14 cellular contexts compared by ENCODE assay signal in the genomic region with DNA sequence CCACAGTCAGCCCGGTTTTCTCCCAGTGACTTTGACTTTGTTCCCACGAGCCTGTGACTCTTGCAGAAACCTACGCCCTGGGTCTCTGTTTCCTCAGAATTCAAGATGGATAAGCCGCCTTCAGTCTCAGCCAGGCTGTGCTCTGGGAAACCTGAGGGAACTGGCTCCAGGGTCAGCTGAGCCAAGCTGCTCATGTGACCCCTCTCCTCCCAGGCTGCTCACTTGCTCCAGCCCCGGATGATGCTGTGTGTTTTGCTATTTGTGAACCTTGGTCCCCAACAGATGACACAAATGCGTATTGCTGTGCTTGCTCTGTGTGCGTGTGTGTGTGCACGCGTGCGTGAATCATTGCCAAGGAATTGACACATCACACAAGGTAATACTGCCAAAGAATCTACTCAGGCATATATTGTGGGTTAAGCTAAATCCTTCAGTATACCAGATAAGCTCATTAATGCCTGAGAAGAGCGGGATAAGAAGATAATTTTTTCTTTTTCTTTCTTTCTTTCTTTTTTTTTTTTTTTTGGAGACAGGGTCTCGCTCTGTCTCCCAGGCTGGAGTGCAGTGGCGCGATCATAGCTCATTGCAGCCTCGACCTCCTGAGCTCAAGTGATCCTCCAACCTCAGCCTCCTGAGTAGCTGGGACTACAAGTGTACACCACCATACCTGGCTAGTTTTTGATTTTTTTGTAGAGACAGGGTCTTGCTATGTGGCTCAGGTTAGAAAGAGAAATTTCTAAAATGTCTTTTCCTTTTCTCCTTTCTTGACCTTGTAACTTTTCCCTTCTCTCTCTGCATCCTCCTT. TPM values are rescaled to one million over a fixed set of nuclear protein-coding genes. Genes with fewer than 3 reads are reported as not detected.
DNase-seq lines count a peak whose midpoint lies in the region; ATAC-seq and TF ChIP-seq lines count a peak whose summit lies in the region.
"Had no signal": no experiment of that assay in that cellular context is flagged by ENCODE, and none has a peak within 500 bp of the region (broad histone marks: within the 10 kb centered on the region; RNA-seq: fewer than 3 reads in every experiment).

No MANE protein-coding gene starts in this region.

- CTCF ChIA-PET in IMR-90 (lab: Yijun Ruan, JAX): interaction anchor here (0.6 to 1.2 kb wide), 3 partner anchors 13 to 141 kb away, joined by 3 to 5 read pairs (median 3); no protein-coding TSS in a partner anchor

- peaks cover 2% of the 10 kb centered on the region; the same call in 1 of the 2 replicates for H3K4me1 ChIP-seq in IMR-90 (ENCODE audit: control insufficient read depth, insufficient read depth, low read length)
- H3K4me1 ChIP-seq in mesenchymal stem cell (ENCODE audit: control insufficient read depth, insufficient read depth, low read depth, low read length): peaks cover 9% of the 10 kb centered on the region
- H3K4me1 ChIP-seq: uterus had no signal

- POLR2A ChIA-PET in IMR-90 (lab: Charles Lee; ENCODE audit: unreplicated experiment): no interaction called here

- dilution Hi-C loops in IMR-90 (cut with HindIII; ENCODE audit: low sequenced_read_pairs, unreplicated experiment): no loop called here

- H2BK15ac ChIP-seq in IMR-90 (ENCODE audit: low read depth, low read length) (peak overlapping the region; percentile 77; the same call in 2 of the 3 replicates), mesenchymal stem cell (ENCODE audit: low read depth, poor library complexity, severe bottlenecking) (no peak overlapping the region)

- no peak overlapping the region for H3K27ac ChIP-seq in IMR-90 (ENCODE audit: insufficient read depth, low read length)
- peak overlapping the region; percentile 93 for H3K27ac ChIP-seq in mesenchymal stem cell (ENCODE audit: low read length, poor library complexity, severe bottlenecking)
- H3K27ac ChIP-seq: BLaER1, KMS-11, uterus had no signal

- peak overlapping the region; percentile 36; the same call in 1 of the 2 replicates for H4K5ac ChIP-seq in IMR-90 (ENCODE audit: low read depth, low read length)

- no TSS peak for BruUV-seq in IMR-90 (replicated peaks; lab: Mats Ljungman, UMichigan)

- no peaks in the 10 kb centered on the region for H4K20me1 ChIP-seq in IMR-90 (ENCODE audit: insufficient read depth, low read length)
- H4K20me1 ChIP-seq: BLaER1 had no signal

- TF ChIP-seq POLR2A in IMR-90 (IDR thresholded peaks at IDR 0.05; ENCODE audit: low read depth, low read length): no peak

- in situ Hi-C loops in IMR-90 (cut with MboI; ENCODE audit: low sequenced_read_pairs): no loop called here

- H3K27me3 ChIP-seq in IMR-90 (ENCODE audit: control insufficient read depth, insufficient read depth, low read length) (no peaks in the 10 kb centered on the region), mesenchymal stem cell (ENCODE audit: control insufficient read depth in 1 of 2, insufficient read depth in 1 of 2, low read length in 2 of 2) (no peaks in the 10 kb centered on the region)
- H3K27me3 ChIP-seq: BLaER1, uterus had no signal

- no peak for TF ChIP-seq CTCF in IMR-90 (conservative IDR thresholded peaks at IDR 0.05; ENCODE audit: low read depth, low read length)
- no peak for TF ChIP-seq CTCF in chondrocyte (IDR thresholded peaks at IDR 0.05)

- H3K9me3 ChIP-seq in IMR-90 (ENCODE audit: control insufficient read depth, insufficient read depth, low read length) (no peaks in the 10 kb centered on the region), mesenchymal stem cell (ENCODE audit: control insufficient read depth, low read length) (no peaks in the 10 kb centered on the region)
- H3K9me3 ChIP-seq: BLaER1, uterus had no signal

- H4K8ac ChIP-seq in IMR-90 (ENCODE audit: low read depth in 2 of 2, low read length in 2 of 2) (peak overlapping the region; percentile 9 to 88), mesenchymal stem cell (ENCODE audit: low read length) (no peak overlapping the region)

- H3K36me3 Mint-ChIP-seq in chondrocyte (ENCODE audit: low read depth): no peaks in the 10 kb centered on the region

- H3K9me3 Mint-ChIP-seq in chondrocyte (ENCODE audit: low read depth): no peaks in the 10 kb centered on the region
- H3K9me3 Mint-ChIP-seq: T-helper 2 cell treated with Interferon-gamma antibody and Interleukin-4, amounts not matched to agents 5 μg/mL and 100 μg/mL, for 36 hours had no signal

- no peaks in the 10 kb centered on the region for H3K36me3 ChIP-seq in IMR-90 (ENCODE audit: control insufficient read depth, insufficient read depth, low read length)
- no peaks in the 10 kb centered on the region for H3K36me3 ChIP-seq in mesenchymal stem cell (ENCODE audit: control insufficient read depth in 1 of 2, insufficient read depth in 2 of 2, low read depth in 1 of 2, low read length in 2 of 2)
- H3K36me3 ChIP-seq: BLaER1, uterus had no signal

- H2BK12ac ChIP-seq in mesenchymal stem cell (ENCODE audit: low read length in 2 of 2): no peak overlapping the region

- H3K14ac ChIP-seq in IMR-90 (replicated peaks; ENCODE audit: low read depth, low read length): peak overlapping the region; percentile 79
- peak overlapping the region in 1 of 2 experiments; percentile 23 for H3K14ac ChIP-seq in mesenchymal stem cell (ENCODE audit: low read length in 2 of 2)

- H3K9ac ChIP-seq in IMR-90 (ENCODE audit: low read depth, low read length) (no peak overlapping the region), mesenchymal stem cell (ENCODE audit: low read length) (no peak overlapping the region)
- H3K9ac ChIP-seq: BLaER1, KMS-11 had no signal

- H3K27ac Mint-ChIP-seq in chondrocyte (ENCODE audit: unreplicated experiment): peak overlapping the region; percentile 91
- H3K27ac Mint-ChIP-seq: T-helper 2 cell treated with Interferon-gamma antibody and Interleukin-4, amounts not matched to agents 5 μg/mL and 100 μg/mL, for 36 hours had no signal

- peak overlapping the region; percentile 81 for H3K4ac ChIP-seq in IMR-90 (ENCODE audit: low read depth, low read length)
- peak overlapping the region in 1 of 2 experiments; percentile 49 for H3K4ac ChIP-seq in mesenchymal stem cell (ENCODE audit: low read depth in 1 of 2, low read length in 2 of 2)

- H3K4me3 ChIP-seq in IMR-90 (ENCODE audit: insufficient read depth, low read depth, low read length) (no peak overlapping the region), mesenchymal stem cell (ENCODE audit: insufficient read depth in 1 of 2, low read depth in 1 of 2, low read length in 2 of 2) (no peak overlapping the region)
- H3K4me3 ChIP-seq: BLaER1, uterus had no signal

- 80% methylated on average over 2 of the region's 15 CpGs; no CpG with 5 or more reads in 1 of the 2 experiments for WGBS in IMR-90 (ENCODE audit: extremely low coverage in 2 of 2, insufficient read length in 1 of 2), 2 experiments
- WGBS in mesenchymal stem cell: 86% methylated on average over 10 of the region's 15 CpGs

- peak overlapping the region; percentile 82 for H4K91ac ChIP-seq in IMR-90 (ENCODE audit: insufficient read depth, low read depth, low read length)
- no peak overlapping the region for H4K91ac ChIP-seq in mesenchymal stem cell (ENCODE audit: low read length)

- intact Hi-C loops in IMR-90 (cut with micrococcal nuclease): no loop called here

- H3K56ac ChIP-seq in IMR-90 (ENCODE audit: extremely low read depth, insufficient read depth, low read length): 0 out of 2 replicates have a peak overlapping the region, but pooled peaks have one; percentile 2

- H2BK20ac ChIP-seq in IMR-90 (ENCODE audit: low read depth, low read length): peak overlapping the region; percentile 92

- peak overlapping the region; percentile 45 for H2BK5ac ChIP-seq in IMR-90 (ENCODE audit: low read depth, low read length, poor library complexity, severe bottlenecking)
- peak overlapping the region; percentile 82 for H2BK5ac ChIP-seq in mesenchymal stem cell (ENCODE audit: low read depth, low read length, poor library complexity, severe bottlenecking)

- H3K9me1 ChIP-seq in IMR-90 (ENCODE audit: insufficient read depth, low read length): peaks cover 4% of the 10 kb centered on the region

- peak overlapping the region; percentile 73 for H2AK9ac ChIP-seq in IMR-90 (replicated peaks; ENCODE audit: low read depth, low read length, poor library complexity)

- H3K4me2 ChIP-seq in IMR-90 (ENCODE audit: low read depth, low read length) (no peak overlapping the region; the same call in 1 of the 2 replicates), mesenchymal stem cell (ENCODE audit: low read length, poor library complexity, severe bottlenecking) (no peak overlapping the region)
- H3K4me2 ChIP-seq: BLaER1, KMS-11 had no signal

- H2BK120ac ChIP-seq in IMR-90 (ENCODE audit: low read depth, low read length) (peak overlapping the region; percentile 85), mesenchymal stem cell (ENCODE audit: low read depth, low read length) (no peak overlapping the region)

- H3K27me3 Mint-ChIP-seq in chondrocyte (ENCODE audit: low read depth): no peaks in the 10 kb centered on the region

- H2AK5ac ChIP-seq in IMR-90 (ENCODE audit: low read depth, low read length) (peak overlapping the region; percentile 68), mesenchymal stem cell (ENCODE audit: low read length, severe bottlenecking) (peak overlapping the region; percentile 36)

- H3K18ac ChIP-seq in IMR-90 (ENCODE audit: low read depth, low read length) (peak overlapping the region; percentile 57), mesenchymal stem cell (ENCODE audit: low read depth in 1 of 2, low read length in 2 of 2) (peak overlapping the region in 1 of 2 experiments; percentile 61)

- peaks cover 0 to 3% of the 10 kb centered on the region in 2 experiments; a peak in 1 of 4 replicates for H3K79me1 ChIP-seq in IMR-90 (ENCODE audit: low read depth in 1 of 2, low read length in 2 of 2)
- peaks cover 2% of the 10 kb centered on the region for H3K79me1 ChIP-seq in mesenchymal stem cell (replicated peaks; ENCODE audit: low read length, poor library complexity, severe bottlenecking)

- H3K23ac ChIP-seq in IMR-90 (ENCODE audit: low read depth, low read length) (peak overlapping the region; percentile 59), mesenchymal stem cell (ENCODE audit: low read length in 2 of 2) (no peak overlapping the region)

- peak; percentile 35 for DNase-seq in AG20443 (ENCODE audit: low spot score)
- peak; percentile 37 for DNase-seq in IMR-90
- DNase-seq in chondrocyte (ENCODE audit: low spot score): no peak
- DNase-seq in mesenchymal stem cell: peak; percentile 13
- no peak for DNase-seq in OCI-M2 (lab: John Stamatoyannopoulos, UW; ENCODE audit: unreplicated experiment)
- no peak for DNase-seq in NCI-H1417 (lab: John Stamatoyannopoulos, UW)
- DNase-seq in activated CD4-positive, CD25-positive, alpha-beta regulatory T cell (lab: John Stamatoyannopoulos, UW): no peak
- no peak for DNase-seq in T-helper 9 cell
- DNase-seq: NCI-H2081; stimulated activated CD4-positive, alpha-beta T cell treated with anti-CD3 and anti-CD28 coated beads, Interleukin-12 subunit alpha, Interleukin-12 subunit beta, amount 100 ng/mL, for 4 hours; uterus had no signal

- ATAC-seq in IMR-90 (ENCODE audit: low read depth): peak; percentile 19

- peak overlapping the region; percentile 74 for H2AFZ ChIP-seq in IMR-90 (replicated peaks; ENCODE audit: low read length, poor library complexity)
- peak overlapping the region; percentile 46 for H2AFZ ChIP-seq in mesenchymal stem cell (ENCODE audit: low read depth, low read length)

- H3K4me1 Mint-ChIP-seq in chondrocyte (ENCODE audit: low read depth): peaks cover 30% of the 10 kb centered on the region

- TF ChIP-seq RAD21 in IMR-90 (IDR thresholded peaks at IDR 0.05; ENCODE audit: low read length): no peak

- no peak overlapping the region for H3K4me3 Mint-ChIP-seq in chondrocyte (ENCODE audit: unreplicated experiment)
- H3K4me3 Mint-ChIP-seq: T-helper 2 cell treated with Interferon-gamma antibody and Interleukin-4, amounts not matched to agents 5 μg/mL and 100 μg/mL, for 36 hours had no signal

RNA-seq across cellular contexts. Expression of gene UMPS, which starts 29.2 kb away (rescaled TPM):
- total RNA-seq in IMR-90 (2012; rRNA removed) (26.7 and 40.5 TPM in 2 replicates), chondrocyte (16.6 to 24.0 TPM (median 19.4 TPM) in 3 replicates)
- polyA plus RNA-seq in IMR-90 (2012; rRNA removed): 18.7 and 21.5 TPM in 2 replicates
- polyA plus RNA-seq in IMR-90 (2012; cell fraction: cytosol; rRNA removed): 6.1 and 18.4 TPM in 2 replicates
- 4.2 and 14.1 TPM in 2 replicates for polyA plus RNA-seq in IMR-90 (2012; cell fraction: nucleus; rRNA removed; ENCODE audit: low replicate concordance)
- polyA plus RNA-seq in mesenchymal stem cell (2013, experiment 1 of 2): 10.5 TPM
- 10.9 TPM for polyA plus RNA-seq in mesenchymal stem cell (2013, experiment 2 of 2)

Comparison
In these comparisons a context has a peak if more than half of its experiments do, and no peak if none do; other contexts are left out.
1. DNase-seq: peak in AG20443 (single experiment), IMR-90 (single experiment) and mesenchymal stem cell (single experiment); none in chondrocyte (single experiment), OCI-M2 (single experiment), NCI-H1417 (0 of 3), activated CD4-positive, CD25-positive, alpha-beta regulatory T cell (0 of 4) and T-helper 9 cell (single experiment).